1 cellular context compared by ENCODE assay signal in genomic region chr7:100540073-100540723, GRCh38.
A peak's percentile ranks its signal among the peaks of the same experiment; 100 is the strongest.
TF ChIP-seq lines count a peak whose summit lies in the region.

No MANE protein-coding gene starts in this region.

TF ChIP-seq in HepG2, 621 proteins besides CTCF, POLR2A, EP300 and RAD21 (continued from another document and continues in another):
- TF ChIP-seq ZNF142 (CRISPR knock-in tag; IDR thresholded peaks at IDR 0.05) (0 out of 2 replicates have a peak, but pooled peaks have one; percentile 26), MXI1 (IDR thresholded peaks at IDR 0.05; ENCODE audit: borderline replicate concordance, low read depth, low read length) (peak; percentile 53; the same call in 1 of the 3 replicates), NCOR1 (IDR thresholded peaks at IDR 0.05; ENCODE audit: borderline replicate concordance, low read length) (peak; percentile 95), HOXA3 (CRISPR knock-in tag; IDR thresholded peaks at IDR 0.05) (0 out of 2 replicates have a peak, but pooled peaks have one; percentile 17), CEBPG (CRISPR knock-in tag; IDR thresholded peaks at IDR 0.05) (peak; percentile 87), SP5 (CRISPR knock-in tag; IDR thresholded peaks at IDR 0.05; ENCODE audit: borderline replicate concordance, low read depth) (peak; percentile 26; the same call in 1 of the 2 replicates), POGZ (CRISPR knock-in tag; IDR thresholded peaks at IDR 0.05) (no peak), ATF1 (CRISPR knock-in tag; IDR thresholded peaks at IDR 0.05) (peak; percentile 50; the same call in 1 of the 2 replicates), BRF2 (CRISPR knock-in tag; IDR thresholded peaks at IDR 0.05) (no peak), CC2D1A (CRISPR knock-in tag; IDR thresholded peaks at IDR 0.05) (no peak), CCAR2 (optimal IDR thresholded peaks at IDR 0.05; ENCODE audit: low read depth, low read length) (no peak), SATB2 (CRISPR knock-in tag; IDR thresholded peaks at IDR 0.05) (no peak), ZNF660 (CRISPR knock-in tag; IDR thresholded peaks at IDR 0.05; ENCODE audit: borderline replicate concordance, low read depth) (no peak), FOXO1 (CRISPR knock-in tag; IDR thresholded peaks at IDR 0.05) (peak; percentile 16; the same call in 1 of the 2 replicates), PITX1 (CRISPR knock-in tag; IDR thresholded peaks at IDR 0.05) (peak; percentile 88), PAWR (CRISPR knock-in tag; IDR thresholded peaks at IDR 0.05; ENCODE audit: borderline replicate concordance) (no peak), ARID2 (CRISPR knock-in tag; IDR thresholded peaks at IDR 0.05; ENCODE audit: borderline replicate concordance) (0 out of 2 replicates have a peak, but pooled peaks have one; percentile 41), IRF2 (CRISPR knock-in tag; IDR thresholded peaks at IDR 0.05) (peak; percentile 63; the same call in 1 of the 2 replicates), ZFP36L1 (CRISPR knock-in tag; IDR thresholded peaks at IDR 0.05) (peak; percentile 19; the same call in 1 of the 2 replicates), HCFC1 (IDR thresholded peaks at IDR 0.05; ENCODE audit: low read depth, low read length) (no peak), ZFYVE20 (CRISPR knock-in tag; IDR thresholded peaks at IDR 0.05; ENCODE audit: borderline replicate concordance, low read depth) (no peak), ZNF75D (CRISPR knock-in tag; IDR thresholded peaks at IDR 0.05; ENCODE audit: borderline replicate concordance) (no peak), ZBTB37 (CRISPR knock-in tag; IDR thresholded peaks at IDR 0.05) (peak; percentile 65; the same call in 1 of the 2 replicates), GATA4 (IDR thresholded peaks at IDR 0.05; ENCODE audit: borderline replicate concordance, low read depth) (peak; percentile 81; the same call in 1 of the 2 replicates), YEATS2 (CRISPR knock-in tag; IDR thresholded peaks at IDR 0.05; ENCODE audit: borderline replicate concordance) (peak; percentile 21; the same call in 1 of the 2 replicates), THRA (CRISPR knock-in tag; IDR thresholded peaks at IDR 0.05; ENCODE audit: borderline replicate concordance) (peak; percentile 18; the same call in 1 of the 2 replicates), ZNF614 (CRISPR knock-in tag; IDR thresholded peaks at IDR 0.05; ENCODE audit: borderline replicate concordance) (peak; percentile 78; the same call in 1 of the 2 replicates), ZSCAN25 (CRISPR knock-in tag; IDR thresholded peaks at IDR 0.05) (0 out of 2 replicates have a peak, but pooled peaks have one; percentile 14), MED13 (CRISPR knock-in tag; IDR thresholded peaks at IDR 0.05) (peak; percentile 71), NR2F6 (IDR thresholded peaks at IDR 0.05) (peak; percentile 78), NR2F6 (CRISPR knock-in tag; IDR thresholded peaks at IDR 0.05) (peak; percentile 60), PPARG (CRISPR knock-in tag; conservative IDR thresholded peaks at IDR 0.05) (peak; percentile 61; the same call in 1 of the 2 replicates), RARA (CRISPR knock-in tag; IDR thresholded peaks at IDR 0.05) (peak; percentile 78), GPN1 (CRISPR knock-in tag; IDR thresholded peaks at IDR 0.05; ENCODE audit: borderline replicate concordance) (no peak)
- TF ChIP-seq, protein P1, sequence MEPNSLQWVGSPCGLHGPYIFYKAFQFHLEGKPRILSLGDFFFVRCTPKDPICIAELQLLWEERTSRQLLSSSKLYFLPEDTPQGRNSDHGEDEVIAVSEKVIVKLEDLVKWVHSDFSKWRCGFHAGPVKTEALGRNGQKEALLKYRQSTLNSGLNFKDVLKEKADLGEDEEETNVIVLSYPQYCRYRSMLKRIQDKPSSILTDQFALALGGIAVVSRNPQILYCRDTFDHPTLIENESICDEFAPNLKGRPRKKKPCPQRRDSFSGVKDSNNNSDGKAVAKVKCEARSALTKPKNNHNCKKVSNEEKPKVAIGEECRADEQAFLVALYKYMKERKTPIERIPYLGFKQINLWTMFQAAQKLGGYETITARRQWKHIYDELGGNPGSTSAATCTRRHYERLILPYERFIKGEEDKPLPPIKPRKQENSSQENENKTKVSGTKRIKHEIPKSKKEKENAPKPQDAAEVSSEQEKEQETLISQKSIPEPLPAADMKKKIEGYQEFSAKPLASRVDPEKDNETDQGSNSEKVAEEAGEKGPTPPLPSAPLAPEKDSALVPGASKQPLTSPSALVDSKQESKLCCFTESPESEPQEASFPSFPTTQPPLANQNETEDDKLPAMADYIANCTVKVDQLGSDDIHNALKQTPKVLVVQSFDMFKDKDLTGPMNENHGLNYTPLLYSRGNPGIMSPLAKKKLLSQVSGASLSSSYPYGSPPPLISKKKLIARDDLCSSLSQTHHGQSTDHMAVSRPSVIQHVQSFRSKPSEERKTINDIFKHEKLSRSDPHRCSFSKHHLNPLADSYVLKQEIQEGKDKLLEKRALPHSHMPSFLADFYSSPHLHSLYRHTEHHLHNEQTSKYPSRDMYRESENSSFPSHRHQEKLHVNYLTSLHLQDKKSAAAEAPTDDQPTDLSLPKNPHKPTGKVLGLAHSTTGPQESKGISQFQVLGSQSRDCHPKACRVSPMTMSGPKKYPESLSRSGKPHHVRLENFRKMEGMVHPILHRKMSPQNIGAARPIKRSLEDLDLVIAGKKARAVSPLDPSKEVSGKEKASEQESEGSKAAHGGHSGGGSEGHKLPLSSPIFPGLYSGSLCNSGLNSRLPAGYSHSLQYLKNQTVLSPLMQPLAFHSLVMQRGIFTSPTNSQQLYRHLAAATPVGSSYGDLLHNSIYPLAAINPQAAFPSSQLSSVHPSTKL (CRISPR knock-in tag; IDR thresholded peaks at IDR 0.05): peak; percentile 70
- TF ChIP-seq, protein P2, sequence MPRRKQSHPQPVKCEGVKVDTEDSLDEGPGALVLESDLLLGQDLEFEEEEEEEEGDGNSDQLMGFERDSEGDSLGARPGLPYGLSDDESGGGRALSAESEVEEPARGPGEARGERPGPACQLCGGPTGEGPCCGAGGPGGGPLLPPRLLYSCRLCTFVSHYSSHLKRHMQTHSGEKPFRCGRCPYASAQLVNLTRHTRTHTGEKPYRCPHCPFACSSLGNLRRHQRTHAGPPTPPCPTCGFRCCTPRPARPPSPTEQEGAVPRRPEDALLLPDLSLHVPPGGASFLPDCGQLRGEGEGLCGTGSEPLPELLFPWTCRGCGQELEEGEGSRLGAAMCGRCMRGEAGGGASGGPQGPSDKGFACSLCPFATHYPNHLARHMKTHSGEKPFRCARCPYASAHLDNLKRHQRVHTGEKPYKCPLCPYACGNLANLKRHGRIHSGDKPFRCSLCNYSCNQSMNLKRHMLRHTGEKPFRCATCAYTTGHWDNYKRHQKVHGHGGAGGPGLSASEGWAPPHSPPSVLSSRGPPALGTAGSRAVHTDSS (CRISPR knock-in tag; conservative IDR thresholded peaks at IDR 0.05): no peak
- TF ChIP-seq, protein P3, sequence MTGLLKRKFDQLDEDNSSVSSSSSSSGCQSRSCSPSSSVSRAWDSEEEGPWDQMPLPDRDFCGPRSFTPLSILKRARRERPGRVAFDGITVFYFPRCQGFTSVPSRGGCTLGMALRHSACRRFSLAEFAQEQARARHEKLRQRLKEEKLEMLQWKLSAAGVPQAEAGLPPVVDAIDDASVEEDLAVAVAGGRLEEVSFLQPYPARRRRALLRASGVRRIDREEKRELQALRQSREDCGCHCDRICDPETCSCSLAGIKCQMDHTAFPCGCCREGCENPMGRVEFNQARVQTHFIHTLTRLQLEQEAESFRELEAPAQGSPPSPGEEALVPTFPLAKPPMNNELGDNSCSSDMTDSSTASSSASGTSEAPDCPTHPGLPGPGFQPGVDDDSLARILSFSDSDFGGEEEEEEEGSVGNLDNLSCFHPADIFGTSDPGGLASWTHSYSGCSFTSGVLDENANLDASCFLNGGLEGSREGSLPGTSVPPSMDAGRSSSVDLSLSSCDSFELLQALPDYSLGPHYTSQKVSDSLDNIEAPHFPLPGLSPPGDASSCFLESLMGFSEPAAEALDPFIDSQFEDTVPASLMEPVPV (CRISPR knock-in tag; IDR thresholded peaks at IDR 0.05): 0 out of 2 replicates have a peak, but pooled peaks have one; percentile 39
- TF ChIP-seq, protein P4, sequence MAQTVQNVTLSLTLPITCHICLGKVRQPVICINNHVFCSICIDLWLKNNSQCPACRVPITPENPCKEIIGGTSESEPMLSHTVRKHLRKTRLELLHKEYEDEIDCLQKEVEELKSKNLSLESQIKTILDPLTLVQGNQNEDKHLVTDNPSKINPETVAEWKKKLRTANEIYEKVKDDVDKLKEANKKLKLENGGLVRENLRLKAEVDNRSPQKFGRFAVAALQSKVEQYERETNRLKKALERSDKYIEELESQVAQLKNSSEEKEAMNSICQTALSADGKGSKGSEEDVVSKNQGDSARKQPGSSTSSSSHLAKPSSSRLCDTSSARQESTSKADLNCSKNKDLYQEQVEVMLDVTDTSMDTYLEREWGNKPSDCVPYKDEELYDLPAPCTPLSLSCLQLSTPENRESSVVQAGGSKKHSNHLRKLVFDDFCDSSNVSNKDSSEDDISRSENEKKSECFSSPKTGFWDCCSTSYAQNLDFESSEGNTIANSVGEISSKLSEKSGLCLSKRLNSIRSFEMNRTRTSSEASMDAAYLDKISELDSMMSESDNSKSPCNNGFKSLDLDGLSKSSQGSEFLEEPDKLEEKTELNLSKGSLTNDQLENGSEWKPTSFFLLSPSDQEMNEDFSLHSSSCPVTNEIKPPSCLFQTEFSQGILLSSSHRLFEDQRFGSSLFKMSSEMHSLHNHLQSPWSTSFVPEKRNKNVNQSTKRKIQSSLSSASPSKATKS (CRISPR knock-in tag; IDR thresholded peaks at IDR 0.05): no peak
- TF ChIP-seq, protein P5, sequence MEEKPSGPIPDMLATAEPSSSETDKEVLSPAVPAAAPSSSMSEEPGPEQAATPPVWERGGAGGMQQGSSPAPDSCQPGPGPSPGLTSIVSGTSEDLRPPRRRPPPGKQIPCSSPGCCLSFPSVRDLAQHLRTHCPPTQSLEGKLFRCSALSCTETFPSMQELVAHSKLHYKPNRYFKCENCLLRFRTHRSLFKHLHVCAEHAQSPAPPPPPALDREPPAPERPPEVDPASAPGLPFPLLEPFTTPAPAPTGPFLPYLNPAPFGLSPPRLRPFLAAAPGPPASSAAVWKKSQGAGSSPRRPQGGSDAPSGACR (CRISPR knock-in tag; IDR thresholded peaks at IDR 0.05): peak; percentile 52; the same call in 1 of the 2 replicates
